Comparison of ENCODE assay signal across 8 cellular contexts in the genomic region with DNA sequence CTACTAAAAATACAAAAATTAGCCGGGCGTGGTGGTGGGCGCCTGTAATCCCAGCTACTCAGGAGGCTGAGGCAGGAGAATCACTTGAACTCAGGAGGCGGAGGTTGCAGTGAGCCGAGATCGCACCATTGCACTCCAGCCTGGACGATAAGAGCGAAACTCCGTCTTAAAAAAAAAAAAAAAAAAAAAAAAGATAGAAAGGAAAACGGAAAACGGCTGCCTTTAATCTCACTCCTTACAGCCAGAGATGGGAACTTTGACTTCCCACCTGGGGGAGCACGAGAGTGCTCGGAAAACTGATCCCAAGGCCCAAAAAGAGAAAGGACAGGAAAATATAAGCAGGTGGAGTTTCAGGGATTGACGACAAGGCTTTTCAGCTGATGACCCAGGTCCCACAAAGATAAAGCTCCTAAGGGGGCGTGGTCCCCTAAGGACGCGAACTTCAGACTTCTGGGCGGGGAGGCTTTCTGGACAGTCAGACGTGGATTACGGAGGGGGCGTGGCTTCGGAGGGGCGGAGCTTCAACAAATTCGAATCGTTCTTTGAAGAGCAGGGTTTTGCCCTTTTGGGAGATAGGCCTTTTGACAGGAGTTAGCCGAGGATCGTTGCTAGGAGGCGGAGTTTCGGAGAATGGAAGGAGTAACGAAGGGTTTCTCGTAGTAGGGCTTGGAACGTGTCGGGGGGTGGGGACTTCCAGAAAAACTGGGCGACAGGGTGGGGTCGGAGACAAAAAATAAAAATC. TPM values are rescaled to one million over a fixed set of nuclear protein-coding genes. Genes with fewer than 3 reads are reported as not detected.
DNase-seq lines count a peak whose midpoint lies in the region; ATAC-seq and TF ChIP-seq lines count a peak whose summit lies in the region.

No MANE protein-coding gene starts in this region.

- peaks cover 27% of the 10 kb centered on the region for H4K20me1 ChIP-seq in GM23338 (replicated peaks; ENCODE audit: insufficient read depth)

- peak; percentile 6 for TF ChIP-seq EP300 in transverse colon (IDR thresholded peaks at IDR 0.05; ENCODE audit: low read depth)

- no peaks in the 10 kb centered on the region for H3K9me3 ChIP-seq in transverse colon

- H3K27ac Mint-ChIP-seq in GM23338: no peak overlapping the region

- H3K36me3 ChIP-seq in GM23338 (ENCODE audit: insufficient read depth) (peaks cover 9% of the 10 kb centered on the region; the same call in 1 of the 2 replicates), transverse colon (peaks cover 0 to 6% (median 0%) of the 10 kb centered on the region in 4 donors)

- peaks cover 62% of the 10 kb centered on the region for H3K79me2 ChIP-seq in GM23338 (replicated peaks; ENCODE audit: insufficient read depth)

- H3K4me3 ChIP-seq in GM23338: peak overlapping the region; percentile 82
- H3K4me3 ChIP-seq in transverse colon: peak overlapping the region; percentile 61 to 72 (median 68)

- in situ Hi-C loops in transverse colon (cut with MboI; ENCODE audit: low pct_ligation_motif_present in 1 of 4, low pct_unique_long_range_greater_than_20kb in 1 of 4, low sequenced_read_pairs in 3 of 4): loop anchor here in 3 of 4 donors (25.0 kb wide), 1 partner anchor 89 kb away; the partner anchor contains the start of genes ADAM15 (in 3 of the 3) and EFNA4 (in 3 of the 3)

- intact Hi-C loops in left cardiac atrium (cut with DNase I) (loop anchor here in 1 of 2 donors (2.0 kb wide), 1 partner anchor 27 kb away; no protein-coding TSS in a partner anchor), posterior cingulate gyrus (cut with DNase I) (loop anchor here (10.0 kb wide), 1 partner anchor 419 kb away; the partner anchor contains the start of gene UBE2Q1), transverse colon (cut with DNase I; ENCODE audit: low total_unique reads) (no loop called here)

- WGBS in transverse colon (ENCODE audit: low coverage in 1 of 2), 2 donors: 5 to 11% methylated on average over 20 to 35 of the region's 35 CpGs

- no peak overlapping the region for H3K4me3 Mint-ChIP-seq in GM23338

- peaks cover 35% of the 10 kb centered on the region for H3K36me3 Mint-ChIP-seq in GM23338 (ENCODE audit: low read depth)

- H3K27me3 ChIP-seq in GM23338 (ENCODE audit: insufficient read depth) (no peaks in the 10 kb centered on the region), transverse colon (no peaks in the 10 kb centered on the region)

- TF ChIP-seq CTCF in GM23338 (conservative IDR thresholded peaks at IDR 0.05; ENCODE audit: low read depth in 2 of 2): no peak; a peak in 1 of 4 replicates
- TF ChIP-seq CTCF in transverse colon (IDR thresholded peaks at IDR 0.05): peak in 2 of 5 experiments; percentile 17 to 37

- H3K27me3 Mint-ChIP-seq in GM23338 (ENCODE audit: insufficient read depth, low read depth, poor library complexity): peaks cover 10% of the 10 kb centered on the region

- H3F3A ChIP-seq in GM23338 (replicated peaks; ENCODE audit: low read depth): peaks cover 16% of the 10 kb centered on the region

- H3K4me2 ChIP-seq in GM23338: peak overlapping the region; percentile 75

- DNase-seq in C1 segment of cervical spinal cord (lab: John Stamatoyannopoulos, UW) (peak; percentile 16 to 86 (median 71)), GM23338 (ENCODE audit: low spot score) (peak; percentile 100), NCI-H146 treated with DMSO at 0.1 percent for 48 hours (lab: John Stamatoyannopoulos, UW; ENCODE audit: unreplicated experiment) (peak; percentile 79), T follicular helper cell (ENCODE audit: low read depth) (peak; percentile 86), amniotic epithelial cell (ENCODE audit: low read depth) (peak; percentile 95), left cardiac atrium (peak; percentile 98), posterior cingulate gyrus (peak; percentile 62 to 97 (median 80)), transverse colon (peak; percentile 99)

- H3K9me2 ChIP-seq in GM23338 (ENCODE audit: insufficient read depth): no peaks in the 10 kb centered on the region

- H3K27ac ChIP-seq in GM23338 (ENCODE audit: low read depth) (peak overlapping the region; percentile 100), transverse colon (peak overlapping the region; percentile 97 to 99 (median 99))

- peaks cover 24% of the 10 kb centered on the region for H3K4me1 Mint-ChIP-seq in GM23338

- H2AFZ ChIP-seq in GM23338: no peak overlapping the region

- H3K9me3 Mint-ChIP-seq in GM23338: peaks cover 3% of the 10 kb centered on the region; the same call in 1 of the 3 replicates

- ATAC-seq in GM23338: peak; percentile 2
- ATAC-seq in left cardiac atrium: peak; percentile 42 to 61

- peaks cover 27% of the 10 kb centered on the region for H3K4me1 ChIP-seq in GM23338 (ENCODE audit: insufficient read depth)
- H3K4me1 ChIP-seq in transverse colon: peaks cover 35 to 63% (median 54%) of the 10 kb centered on the region in 4 donors

- TF ChIP-seq POLR2A in transverse colon (IDR thresholded peaks at IDR 0.05): peak; percentile 83

TF ChIP-seq in GM23338, 12 proteins besides CTCF, POLR2A, EP300 and RAD21:
- TF ChIP-seq CREB1 (CRISPR knock-in tag; IDR thresholded peaks at IDR 0.05; ENCODE audit: low read depth) (peak; percentile 44; the same call in 1 of the 2 replicates), POLR2AphosphoS5 (IDR thresholded peaks at IDR 0.05; ENCODE audit: low read depth) (peak; percentile 73)
- TF ChIP-seq, protein P1, sequence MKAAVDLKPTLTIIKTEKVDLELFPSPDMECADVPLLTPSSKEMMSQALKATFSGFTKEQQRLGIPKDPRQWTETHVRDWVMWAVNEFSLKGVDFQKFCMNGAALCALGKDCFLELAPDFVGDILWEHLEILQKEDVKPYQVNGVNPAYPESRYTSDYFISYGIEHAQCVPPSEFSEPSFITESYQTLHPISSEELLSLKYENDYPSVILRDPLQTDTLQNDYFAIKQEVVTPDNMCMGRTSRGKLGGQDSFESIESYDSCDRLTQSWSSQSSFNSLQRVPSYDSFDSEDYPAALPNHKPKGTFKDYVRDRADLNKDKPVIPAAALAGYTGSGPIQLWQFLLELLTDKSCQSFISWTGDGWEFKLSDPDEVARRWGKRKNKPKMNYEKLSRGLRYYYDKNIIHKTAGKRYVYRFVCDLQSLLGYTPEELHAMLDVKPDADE (IDR thresholded peaks at IDR 0.05): no peak

RNA-seq across cellular contexts. Expression of gene CKS1B, which starts 1.0 kb away (rescaled TPM):
- 296 and 392 TPM in 2 replicates for total RNA-seq in GM23338 (2014; rRNA removed; shearing (Covaris generic))
- polyA plus RNA-seq in GM23338 (2016; fragmentation: Nextera tagmentation; extraction: Ambion mirVana): 562 and 617 TPM in 2 replicates
- total RNA-seq in left cardiac atrium (10 to 100 TPM; 26.9 to 33.8 TPM), transverse colon (10 to 100 TPM in 3 of 4 donors, not detected in 1; 28.9 to 41.4 (median 35.2) TPM)

RNA-seq across cellular contexts. Expression of gene SHC1, which starts 3.0 kb away (rescaled TPM):
- total RNA-seq in GM23338 (2014; rRNA removed; shearing (Covaris generic)): 196 and 211 TPM in 2 replicates
- 108 and 117 TPM in 2 replicates for polyA plus RNA-seq in GM23338 (2016; fragmentation: Nextera tagmentation; extraction: Ambion mirVana)
- total RNA-seq in left cardiac atrium: 100 to 1,000 TPM in 1 of 2 donors, 10 to 100 TPM in 1; 88.7 to 102 TPM
- 100 to 1,000 TPM in 2 of 4 donors, 10 to 100 TPM in 2; 71.1 to 149 (median 92.0) TPM for total RNA-seq in transverse colon

RNA-seq across cellular contexts. Expression of gene FLAD1, which starts 9.6 kb away (rescaled TPM):
- total RNA-seq in GM23338 (2014; rRNA removed; shearing (Covaris generic)): 71.4 and 75.0 TPM in 2 replicates
- 72.8 and 74.5 TPM in 2 replicates for polyA plus RNA-seq in GM23338 (2016; fragmentation: Nextera tagmentation; extraction: Ambion mirVana)
- 10 to 100 TPM; 25.9 to 30.8 TPM for total RNA-seq in left cardiac atrium
- 10 to 100 TPM; 32.7 to 42.4 (median 36.0) TPM for total RNA-seq in transverse colon

RNA-seq across cellular contexts. Expression of gene PYGO2, which starts 11.9 kb away (rescaled TPM):
- total RNA-seq in GM23338 (2014; rRNA removed; shearing (Covaris generic)): 28.7 and 29.0 TPM in 2 replicates
- polyA plus RNA-seq in GM23338 (2016; fragmentation: Nextera tagmentation; extraction: Ambion mirVana): 11.0 and 13.2 TPM in 2 replicates
- total RNA-seq in left cardiac atrium (10 to 100 TPM; 15.3 to 15.8 TPM), transverse colon (10 to 100 TPM; 23.3 to 63.7 (median 29.0) TPM)

RNA-seq across cellular contexts. Expression of gene PBXIP1, which starts 17.6 kb away (rescaled TPM):
- 29.6 and 31.8 TPM in 2 replicates for total RNA-seq in GM23338 (2014; rRNA removed; shearing (Covaris generic))
- polyA plus RNA-seq in GM23338 (2016; fragmentation: Nextera tagmentation; extraction: Ambion mirVana): 6.5 and 7.0 TPM in 2 replicates
- total RNA-seq in left cardiac atrium (10 to 100 TPM; 58.8 to 69.7 TPM), transverse colon (10 to 100 TPM; 54.1 to 94.1 (median 83.6) TPM)

Comparison
In these comparisons a context has a peak if more than half of its experiments do, and no peak if none do; other contexts are left out.
1. Peak in every context shown above with its lines: DNase-seq, ATAC-seq, H3K4me3 ChIP-seq and H3K27ac ChIP-seq.